In the genomic region with DNA sequence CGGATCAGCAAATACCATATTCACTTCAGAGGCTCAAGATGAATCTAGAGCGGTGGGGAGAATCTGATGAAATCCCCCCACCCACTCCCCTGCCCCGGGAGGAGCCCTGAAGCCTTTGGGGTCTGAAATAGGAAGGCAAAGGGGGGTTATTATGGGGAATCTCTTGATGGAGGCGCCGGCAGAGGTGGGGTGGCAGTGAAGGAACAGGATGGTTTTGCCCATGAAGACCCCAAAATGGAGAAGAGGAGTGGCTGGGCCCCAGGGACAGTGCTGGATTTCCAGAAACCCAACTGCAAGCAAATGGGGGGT, we compare ENCODE assay signal across 14 cellular contexts. TPM values are rescaled to one million over a fixed set of nuclear protein-coding genes. Genes with fewer than 3 reads are reported as not detected.
DNase-seq lines count a peak whose midpoint lies in the region; ATAC-seq and TF ChIP-seq lines count a peak whose summit lies in the region.
"Had no signal": no experiment of that assay in that cellular context is flagged by ENCODE, and none has a peak within 500 bp of the region (broad histone marks: within the 10 kb centered on the region; RNA-seq: fewer than 3 reads in every experiment).

No MANE protein-coding gene starts in this region.

- H3K4me3 ChIP-seq in Caco-2 (ENCODE audit: low read depth, low read length) (no peak overlapping the region), endodermal cell (ENCODE audit: low read length) (peak overlapping the region; percentile 89)
- H3K4me3 ChIP-seq: SJSA1 had no signal

- H3K9me3 ChIP-seq in Caco-2 (no peaks in the 10 kb centered on the region), endodermal cell (ENCODE audit: control insufficient read depth, low read length) (no peaks in the 10 kb centered on the region)
- H3K9me3 ChIP-seq: right lobe of liver had no signal

- CTCF ChIA-PET in Caco-2 (lab: Charles Lee): no interaction called here

- peak overlapping the region; percentile 38 for H3K9ac ChIP-seq in endodermal cell (ENCODE audit: extremely low read depth, low read length, poor library complexity, severe bottlenecking)

- DNase-seq in Caco-2 (no peak), endodermal cell (no peak), neural crest cell (ENCODE audit: low read depth, low spot score) (no peak), ureter (ENCODE audit: low spot score) (no peak)
- DNase-seq in activated effector memory CD4-positive, alpha-beta T cell treated with anti-CD3 and anti-CD28 coated beads, Interleukin-2, amount 50 U/mL, for 16 hours: no peak
- DNase-seq: foreskin melanocyte; GDM1; NK-92 treated with Interleukin-12 subunit alpha and Interleukin-12 subunit beta, amount 100 ng/mL, for 24 hours; right lobe of liver had no signal

- no TSS peak for BruUV-seq in Caco-2 (replicated peaks; lab: Mats Ljungman, UMichigan)

- H3K4me1 Mint-ChIP-seq in Caco-2 (ENCODE audit: low read depth, unreplicated experiment) (no peaks in the 10 kb centered on the region), IgD-negative memory B cell (peaks cover 10 to 14% (median 13%) of the 10 kb centered on the region in 3 donors), endodermal cell (peaks cover 64% of the 10 kb centered on the region), neural crest cell (peaks cover 20% of the 10 kb centered on the region)

- intact Hi-C loops in Caco-2 (cut with micrococcal nuclease; ENCODE audit: unreplicated experiment): no loop called here

- H3K4me3 Mint-ChIP-seq in Caco-2 (ENCODE audit: unreplicated experiment): peak overlapping the region; percentile 63
- H3K4me3 Mint-ChIP-seq in IgD-negative memory B cell: peak overlapping the region; percentile 62 to 90 (median 76)
- peak overlapping the region; percentile 70 for H3K4me3 Mint-ChIP-seq in endodermal cell
- peak overlapping the region; percentile 80 for H3K4me3 Mint-ChIP-seq in neural crest cell

- H3K27me3 Mint-ChIP-seq in Caco-2 (ENCODE audit: insufficient read depth, unreplicated experiment): peaks cover 3% of the 10 kb centered on the region
- peaks cover 63% of the 10 kb centered on the region for H3K27me3 Mint-ChIP-seq in IgD-negative memory B cell
- H3K27me3 Mint-ChIP-seq in endodermal cell (ENCODE audit: insufficient read depth): peaks cover 4% of the 10 kb centered on the region
- peaks cover 88% of the 10 kb centered on the region for H3K27me3 Mint-ChIP-seq in neural crest cell (ENCODE audit: low read depth)

- ATAC-seq in GM18505 (IDR thresholded peaks at IDR 0.05; ENCODE audit: unreplicated experiment): no peak
- ATAC-seq in GM21360 (IDR thresholded peaks at IDR 0.05; ENCODE audit: unreplicated experiment): no peak

- POLR2A ChIA-PET in Caco-2 (lab: Charles Lee): no interaction called here

- H3K9me3 Mint-ChIP-seq in Caco-2 (ENCODE audit: unreplicated experiment) (no peaks in the 10 kb centered on the region), IgD-negative memory B cell (no peaks in the 10 kb centered on the region), endodermal cell (no peaks in the 10 kb centered on the region), neural crest cell (no peaks in the 10 kb centered on the region)

- H3K36me3 ChIP-seq in Caco-2 (ENCODE audit: control insufficient read depth, insufficient read depth, low read length) (no peaks in the 10 kb centered on the region; the same call in 1 of the 2 replicates), endodermal cell (ENCODE audit: control insufficient read depth, insufficient read depth, low read length) (no peaks in the 10 kb centered on the region)
- H3K36me3 ChIP-seq: right lobe of liver had no signal

- H3K27ac Mint-ChIP-seq in Caco-2 (ENCODE audit: unreplicated experiment): no peak overlapping the region
- no peak overlapping the region for H3K27ac Mint-ChIP-seq in IgD-negative memory B cell
- peak overlapping the region; percentile 31 for H3K27ac Mint-ChIP-seq in endodermal cell
- no peak overlapping the region for H3K27ac Mint-ChIP-seq in neural crest cell (ENCODE audit: unreplicated experiment)

- no peak for TF ChIP-seq POLR2A in GM18505 (IDR thresholded peaks at IDR 0.05; ENCODE audit: borderline replicate concordance, extremely low read depth, insufficient read depth, insufficient read length)

- H3K4me1 ChIP-seq in Caco-2: peaks cover 18% of the 10 kb centered on the region; the same call in 1 of the 2 replicates
- peaks cover 16% of the 10 kb centered on the region for H3K4me1 ChIP-seq in endodermal cell (ENCODE audit: control insufficient read depth, insufficient read depth, low read length)

- H3K27ac ChIP-seq in endodermal cell (ENCODE audit: low read depth, low read length): no peak overlapping the region
- H3K27ac ChIP-seq: right lobe of liver, SJSA1 had no signal

- 1 to 8% methylated on average over 2 to 4 of the region's 5 CpGs for WGBS in endodermal cell (ENCODE audit: insufficient coverage in 1 of 2, insufficient read length in 1 of 2), 2 experiments

- no peaks in the 10 kb centered on the region for H3K36me3 Mint-ChIP-seq in Caco-2 (ENCODE audit: insufficient read depth, unreplicated experiment)
- no peaks in the 10 kb centered on the region for H3K36me3 Mint-ChIP-seq in IgD-negative memory B cell
- no peaks in the 10 kb centered on the region for H3K36me3 Mint-ChIP-seq in endodermal cell (ENCODE audit: low read depth)
- H3K36me3 Mint-ChIP-seq in neural crest cell (ENCODE audit: low read depth): no peaks in the 10 kb centered on the region

- no peak for TF ChIP-seq CTCF in Caco-2 (IDR thresholded peaks at IDR 0.05; ENCODE audit: insufficient read depth in 1 of 2, low read depth in 1 of 2, low read length in 1 of 2, severe bottlenecking in 1 of 2, unreplicated experiment in 1 of 2)
- no peak for TF ChIP-seq CTCF in endodermal cell (conservative IDR thresholded peaks at IDR 0.05)
- no peak for TF ChIP-seq CTCF in neural crest cell (conservative IDR thresholded peaks at IDR 0.05)

- no peaks in the 10 kb centered on the region for H3K27me3 ChIP-seq in Caco-2 (replicated peaks; ENCODE audit: control insufficient read depth, insufficient read depth, low read length)
- H3K27me3 ChIP-seq in endodermal cell (ENCODE audit: control insufficient read depth, insufficient read depth, low read length, poor library complexity, severe bottlenecking): no peaks in the 10 kb centered on the region

RNA-seq across cellular contexts. Expression of gene WNT3, which starts 0.6 kb away (rescaled TPM):
- total RNA-seq in Caco-2 (2022): 8.7 and 8.8 TPM in 2 replicates
- 0.14 TPM for polyA plus RNA-seq in IgD-negative memory B cell
- 10 to 100 TPM; 19.9 to 21.8 TPM for total RNA-seq in endodermal cell
- 51.2 TPM for polyA plus RNA-seq in endodermal cell (2013, experiment 1 of 2)
- polyA plus RNA-seq in endodermal cell (2013, experiment 2 of 2): 42.1 TPM
- total RNA-seq in neural crest cell: 8.4 and 9.3 TPM in 2 replicates
- 1.0 TPM for total RNA-seq in ureter

RNA-seq across cellular contexts. Expression of gene WNT9B, which starts 33.5 kb away (rescaled TPM):
- not detected in 2 replicates for total RNA-seq in Caco-2 (2022)
- polyA plus RNA-seq in IgD-negative memory B cell: not detected
- total RNA-seq in endodermal cell: under 1 TPM in 1 of 2 donors, not detected in 1; 0.33 TPM
- 2.4 TPM for polyA plus RNA-seq in endodermal cell (2013, experiment 1 of 2)
- 2.1 TPM for polyA plus RNA-seq in endodermal cell (2013, experiment 2 of 2)
- total RNA-seq in neural crest cell: 0.66 TPM in 1 of 2 replicates, not detected in the other
- total RNA-seq in ureter: 1.1 TPM
- total RNA-seq: myocyte, SJSA1 had no signal
